ENCODE assay signal across 9 cellular contexts in genomic region chr19:3556423-3556977, GRCh38. TPM values are rescaled to one million over a fixed set of nuclear protein-coding genes. Genes with fewer than 3 reads are reported as not detected.
DNase-seq lines count a peak whose midpoint lies in the region; TF ChIP-seq lines count a peak whose summit lies in the region.
"Had no signal": no experiment of that assay in that cellular context is flagged by ENCODE, and none has a peak within 500 bp of the region (broad histone marks: within the 10 kb centered on the region; RNA-seq: fewer than 3 reads in every experiment).

No MANE protein-coding gene starts in this region.

- in situ Hi-C loops in KBM-7 (cut with MboI; ENCODE audit: low pct_unique_long_range_greater_than_20kb, low sequenced_read_pairs), result no loop called here

- H3K9me3 ChIP-seq in SK-N-MC (ENCODE audit: low read depth, low read length), result no peaks in the 10 kb centered on the region

- H3K36me3 ChIP-seq in SK-N-MC (ENCODE audit: insufficient read depth, low read length), result no peaks in the 10 kb centered on the region

- H3K9ac ChIP-seq in SK-N-MC (ENCODE audit: insufficient read length), result peak overlapping the region; percentile 72

- no peak for DNase-seq in GM12864 (ENCODE audit: low read depth)
- DNase-seq in SK-N-MC (ENCODE audit: low read depth, low spot score), result no peak
- DNase-seq in fibroblast of the aortic adventitia (ENCODE audit: low read depth), result no peak
- DNase-seq in retinal pigment epithelial cell (ENCODE audit: low read depth), result no peak
- DNase-seq in NCI-H510A treated with DMSO at 0.1 percent for 48 hours (lab: John Stamatoyannopoulos, UW), result no peak
- DNase-seq in KBM-7, result no peak
- no peak for DNase-seq in dedifferentiated amniotic fluid mesenchymal stem cell (ENCODE audit: extremely low spot score)
- DNase-seq in occipital lobe (lab: John Stamatoyannopoulos, UW), result no peak
- DNase-seq: GOT3 had no signal

- TF ChIP-seq CTCF in GM12864 (IDR thresholded peaks at IDR 0.05; ENCODE audit: low read depth, low read length, missing control alignments) (no peak), fibroblast of the aortic adventitia (IDR thresholded peaks at IDR 0.05; ENCODE audit: insufficient read depth, low read length) (no peak), retinal pigment epithelial cell (conservative IDR thresholded peaks at IDR 0.05; ENCODE audit: low read depth, low read length) (no peak)

- H3K4me3 ChIP-seq in GM12864 (ENCODE audit: low read depth, low read length) (peak overlapping the region; percentile 97), SK-N-MC (peak overlapping the region; percentile 98), fibroblast of the aortic adventitia (ENCODE audit: low read depth, low read length) (peak overlapping the region; percentile 95), retinal pigment epithelial cell (ENCODE audit: low read length) (peak overlapping the region; percentile 74)

- no peak overlapping the region for H3K27ac ChIP-seq in SK-N-MC

RNA-seq across cellular contexts. Expression of gene MFSD12, which starts 0.9 kb away (rescaled TPM):
- total RNA-seq in fibroblast of the aortic adventitia (ENCODE audit: low replicate concordance), result 51.7 and 52.6 TPM in 2 replicates
- total RNA-seq in occipital lobe, result 32.9 TPM

RNA-seq across cellular contexts. Expression of gene HMG20B, which starts 16.2 kb away (rescaled TPM):
- total RNA-seq in fibroblast of the aortic adventitia (ENCODE audit: low replicate concordance) (56.6 and 219 TPM in 2 replicates), occipital lobe (9.4 TPM)

RNA-seq across cellular contexts. Expression of gene TEKTIP1, which starts 17.5 kb away (rescaled TPM):
- total RNA-seq in fibroblast of the aortic adventitia (ENCODE audit: low replicate concordance), result not detected in 2 replicates
- not detected for total RNA-seq in occipital lobe

RNA-seq across cellular contexts. Expression of gene GIPC3, which starts 28.8 kb away (rescaled TPM):
- total RNA-seq in fibroblast of the aortic adventitia (ENCODE audit: low replicate concordance) (under 0.01 and 0.33 TPM in 2 replicates), occipital lobe (not detected)

RNA-seq across cellular contexts. Expression of gene TBXA2R, which starts 50.2 kb away (rescaled TPM):
- total RNA-seq in fibroblast of the aortic adventitia (ENCODE audit: low replicate concordance) (0.49 and 5.0 TPM in 2 replicates), occipital lobe (0.78 TPM)
